Comparison of ENCODE assay signal across 15 cellular contexts in the genomic region with DNA sequence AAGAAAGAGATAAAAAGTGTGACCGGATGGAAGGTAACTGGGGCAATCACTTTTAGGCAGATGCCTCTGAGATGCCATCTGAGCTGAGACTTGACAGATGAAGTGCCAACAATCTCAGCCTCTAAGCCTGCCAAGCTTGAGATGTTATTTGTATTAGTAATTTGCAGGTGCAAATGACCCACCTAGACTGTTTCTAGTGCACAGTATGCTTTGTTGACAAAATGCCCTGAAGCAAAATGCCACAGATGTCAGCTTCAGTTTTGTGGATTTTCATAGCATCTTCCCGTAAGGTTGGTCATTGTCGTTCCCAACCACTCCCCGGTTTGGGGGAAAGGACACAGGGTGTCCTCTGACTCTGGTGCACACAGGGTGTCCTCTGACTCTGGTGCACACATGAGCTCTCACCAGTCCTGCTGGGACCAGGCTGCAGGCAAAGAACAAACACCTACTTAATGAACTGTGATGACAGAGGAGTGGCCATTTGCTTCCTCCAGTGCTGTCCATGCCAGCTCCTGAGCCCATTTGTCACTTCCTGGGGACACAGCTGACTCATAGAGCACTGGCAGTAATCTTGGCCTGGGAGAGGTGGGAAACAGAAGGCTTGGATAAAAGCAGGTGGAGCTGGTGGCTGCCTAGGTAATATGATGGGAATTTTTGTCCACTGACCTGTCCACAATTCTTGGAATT. TPM values are rescaled to one million over a fixed set of nuclear protein-coding genes. Genes with fewer than 3 reads are reported as not detected.
A peak's percentile ranks its signal among the peaks of the same experiment; 100 is the strongest.
DNase-seq lines count a peak whose midpoint lies in the region; ATAC-seq and TF ChIP-seq lines count a peak whose summit lies in the region.
"Had no signal": no experiment of that assay in that cellular context is flagged by ENCODE, and none has a peak within 500 bp of the region (broad histone marks: within the 10 kb centered on the region; RNA-seq: fewer than 3 reads in every experiment).

No MANE protein-coding gene starts in this region.

- H3K4me2 ChIP-seq in osteoblast (ENCODE audit: insufficient read depth, low read length): no peak overlapping the region

- BruUV-seq in Panc1 (replicated peaks; lab: Mats Ljungman, UMichigan): no TSS peak

- no peaks in the 10 kb centered on the region for H3K79me2 ChIP-seq in osteoblast (ENCODE audit: insufficient read depth, low read length)

- TF ChIP-seq CTCF in HEK293 (tag by site-specific recombination; IDR thresholded peaks at IDR 0.05) (no peak), Panc1 (IDR thresholded peaks at IDR 0.05) (no peak), osteoblast (IDR thresholded peaks at IDR 0.05; ENCODE audit: extremely low read depth, low read depth, low read length) (no peak)

- in situ Hi-C loops in Panc1 (cut with HindIII; ENCODE audit: low pct_unique_long_range_greater_than_20kb, low sequenced_read_pairs): no loop called here

- H3K4me3 ChIP-seq in HEK293 (ENCODE audit: low read depth, low read length) (no peak overlapping the region), Panc1 (ENCODE audit: low read depth in 2 of 2, low read length in 2 of 2) (no peak overlapping the region), osteoblast (ENCODE audit: insufficient read depth, low read length) (no peak overlapping the region)
- H3K4me3 ChIP-seq: breast epithelium had no signal

- CTCF ChIA-PET in HEK293 (lab: Yijun Ruan, JAX) (interaction anchor here (0.6 to 0.9 kb wide), 3 partner anchors 8 to 334 kb away, joined by 3 read pairs; no protein-coding TSS in a partner anchor), Panc1 (lab: Charles Lee) (no interaction called here)

- no peaks in the 10 kb centered on the region for H4K20me1 ChIP-seq in osteoblast (ENCODE audit: insufficient read depth, low read length)

- POLR2A ChIA-PET in HEK293 (lab: Yijun Ruan, JAX): interaction anchor here (0.9 kb wide), 1 partner anchor 17 kb away, joined by 3 read pairs; no protein-coding TSS in a partner anchor
- POLR2A ChIA-PET in Panc1 (lab: Charles Lee): no interaction called here

- ATAC-seq in Panc1: peak; percentile 55; the same call in 1 of the 2 replicates
- ATAC-seq in HG03460 (IDR thresholded peaks at IDR 0.05; ENCODE audit: unreplicated experiment): no peak

- H3K27me3 ChIP-seq in Panc1 (ENCODE audit: control insufficient read depth, insufficient read depth, low read length): no peaks in the 10 kb centered on the region
- H3K27me3 ChIP-seq in osteoblast (ENCODE audit: insufficient read depth, low read length): peaks cover 12% of the 10 kb centered on the region
- H3K27me3 ChIP-seq: breast epithelium had no signal

- H3K9me3 ChIP-seq in HEK293 (ENCODE audit: control insufficient read depth, insufficient read depth, low read depth, low read length) (no peaks in the 10 kb centered on the region), Panc1 (ENCODE audit: control insufficient read depth, insufficient read depth, low read depth, low read length) (no peaks in the 10 kb centered on the region), osteoblast (ENCODE audit: low read depth, low read length) (no peaks in the 10 kb centered on the region)
- H3K9me3 ChIP-seq: breast epithelium had no signal

- H2AFZ ChIP-seq in osteoblast (ENCODE audit: low read length): no peak overlapping the region

- intact Hi-C loops in Panc1 (cut with micrococcal nuclease; ENCODE audit: unreplicated experiment): no loop called here

- H3K27ac ChIP-seq in HEK293 (ENCODE audit: extremely low read depth, low read depth, low read length) (no peak overlapping the region), Panc1 (ENCODE audit: low read length) (no peak overlapping the region), osteoblast (ENCODE audit: low read depth, low read length) (no peak overlapping the region)
- H3K27ac ChIP-seq: breast epithelium had no signal

- H3K4me1 ChIP-seq in HEK293 (ENCODE audit: control insufficient read depth, insufficient read depth, low read length) (no peaks in the 10 kb centered on the region), Panc1 (ENCODE audit: control insufficient read depth, insufficient read depth, low read length) (peaks cover 4% of the 10 kb centered on the region; the same call in 1 of the 2 replicates), osteoblast (ENCODE audit: insufficient read depth, low read length) (no peaks in the 10 kb centered on the region)
- H3K4me1 ChIP-seq: breast epithelium had no signal

- DNase-seq in COLO668 (lab: John Stamatoyannopoulos, UW; ENCODE audit: unreplicated experiment): peak; percentile 11
- DNase-seq in Panc1 (ENCODE audit: low read depth, low spot score): no peak
- DNase-seq in kidney tubule cell (ENCODE audit: low spot score): peak; percentile 85
- DNase-seq in NOMO-1 treated with DMSO at 0.1 percent for 48 hours (lab: John Stamatoyannopoulos, UW; ENCODE audit: unreplicated experiment): no peak
- no peak for DNase-seq in HUDEP-2 (lab: John Stamatoyannopoulos, UW; ENCODE audit: unreplicated experiment in 76 of 76)
- no peak for DNase-seq in osteoblast (ENCODE audit: insufficient read length, low spot score, missing footprints)
- DNase-seq: CD4-positive, CD25-positive, alpha-beta regulatory T cell; HCEC 1CT; NCI-H1694; NCI-H446; occipital lobe; stimulated activated CD4-positive, alpha-beta T cell treated with anti-CD3 and anti-CD28 coated beads, Interleukin-2, amount 100 ng/mL, for 24 hours had no signal

- no peaks in the 10 kb centered on the region for H3K36me3 ChIP-seq in HEK293 (ENCODE audit: control insufficient read depth in 2 of 2, insufficient read depth in 1 of 2, low read length in 2 of 2)
- H3K36me3 ChIP-seq in Panc1 (ENCODE audit: control insufficient read depth, insufficient read depth, low read length): no peaks in the 10 kb centered on the region
- H3K36me3 ChIP-seq in osteoblast (ENCODE audit: insufficient read depth, low read length): no peaks in the 10 kb centered on the region
- H3K36me3 ChIP-seq: breast epithelium had no signal

TF ChIP-seq in HEK293, 187 proteins besides CTCF, POLR2A, EP300 and RAD21:
- TF ChIP-seq ZIC2 (tag by site-specific recombination; IDR thresholded peaks at IDR 0.05): peak; percentile 75
- TF ChIP-seq, protein P1, sequence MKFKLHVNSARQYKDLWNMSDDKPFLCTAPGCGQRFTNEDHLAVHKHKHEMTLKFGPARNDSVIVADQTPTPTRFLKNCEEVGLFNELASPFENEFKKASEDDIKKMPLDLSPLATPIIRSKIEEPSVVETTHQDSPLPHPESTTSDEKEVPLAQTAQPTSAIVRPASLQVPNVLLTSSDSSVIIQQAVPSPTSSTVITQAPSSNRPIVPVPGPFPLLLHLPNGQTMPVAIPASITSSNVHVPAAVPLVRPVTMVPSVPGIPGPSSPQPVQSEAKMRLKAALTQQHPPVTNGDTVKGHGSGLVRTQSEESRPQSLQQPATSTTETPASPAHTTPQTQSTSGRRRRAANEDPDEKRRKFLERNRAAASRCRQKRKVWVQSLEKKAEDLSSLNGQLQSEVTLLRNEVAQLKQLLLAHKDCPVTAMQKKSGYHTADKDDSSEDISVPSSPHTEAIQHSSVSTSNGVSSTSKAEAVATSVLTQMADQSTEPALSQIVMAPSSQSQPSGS (tag by site-specific recombination; IDR thresholded peaks at IDR 0.05; ENCODE audit: low read depth): no peak

RNA-seq across cellular contexts. Expression of gene PPP1R2, which starts 16.7 kb away (rescaled TPM):
- total RNA-seq in Panc1 (2021; ENCODE audit: unreplicated experiment) (60.2 TPM), osteoblast (89.3 and 203 TPM in 2 replicates)
- polyA plus RNA-seq in Panc1 (2012; ENCODE audit: insufficient read length): 55.4 TPM

RNA-seq across cellular contexts. Expression of gene APOD, which starts 23.9 kb away (rescaled TPM):
- not detected for total RNA-seq in Panc1 (2021; ENCODE audit: unreplicated experiment)
- not detected for polyA plus RNA-seq in Panc1 (2012; ENCODE audit: insufficient read length)
- 0.88 and 1.4 TPM in 2 replicates for total RNA-seq in osteoblast
- total RNA-seq: CD4-positive, CD25-positive, alpha-beta regulatory T cell had no signal

Comparison
In these comparisons a context has a peak if more than half of its experiments do, and no peak if none do; other contexts are left out.
1. DNase-seq: peak in COLO668 (single experiment) and kidney tubule cell (single experiment); none in Panc1 (single experiment), NOMO-1 treated with DMSO at 0.1 percent for 48 hours (single experiment), HUDEP-2 (0 of 76) and osteoblast (single experiment).